1 cellular context compared by ENCODE assay signal in genomic region chr17:49971199-49971847, GRCh38.
TF ChIP-seq lines count a peak whose summit lies in the region.

No MANE protein-coding gene starts in this region.

TF ChIP-seq in GM23338, 12 proteins besides CTCF, POLR2A, EP300 and RAD21 (continued from another document):
- TF ChIP-seq ZNF462 (CRISPR knock-in tag; IDR thresholded peaks at IDR 0.05) (no peak), EZH2phosphoT487 (IDR thresholded peaks at IDR 0.05; ENCODE audit: unreplicated experiment) (peak; percentile 12), ETS1 (IDR thresholded peaks at IDR 0.05) (no peak), ZNF114 (CRISPR knock-in tag; IDR thresholded peaks at IDR 0.05) (no peak), POLR2AphosphoS5 (IDR thresholded peaks at IDR 0.05; ENCODE audit: low read depth) (no peak), REST (IDR thresholded peaks at IDR 0.05; ENCODE audit: unreplicated experiment) (no peak), ZNF331 (CRISPR knock-in tag; IDR thresholded peaks at IDR 0.05; ENCODE audit: low read depth) (no peak)
